In the genomic region with DNA sequence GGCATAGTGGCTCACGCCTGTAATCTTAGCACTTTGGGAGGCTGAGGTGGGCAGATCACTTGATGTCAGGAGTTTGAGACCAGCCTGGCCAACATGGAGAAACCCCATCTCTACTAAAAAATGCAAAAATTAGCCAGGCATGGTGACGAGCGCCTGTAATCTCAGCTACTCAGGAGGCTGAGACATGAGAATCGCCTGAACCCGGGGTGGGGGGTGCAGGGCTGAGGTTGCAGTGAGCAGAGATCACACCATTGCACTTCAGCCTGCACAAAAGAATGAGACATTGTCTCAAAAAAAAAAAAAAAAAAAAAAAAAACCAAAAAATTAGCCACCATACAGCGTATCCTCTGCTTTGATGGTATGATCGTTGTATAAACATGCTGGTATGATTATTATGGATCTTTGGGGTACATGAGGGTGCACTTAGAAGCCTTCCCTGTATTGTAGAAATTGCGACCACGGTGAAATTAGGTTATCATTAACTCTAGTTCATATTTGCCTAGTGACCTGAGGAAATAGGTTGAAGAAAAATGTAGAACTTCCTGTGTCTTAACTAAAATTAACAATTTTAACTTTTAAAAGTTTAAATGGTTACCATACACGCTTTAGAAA, we compare ENCODE assay signal across 5 cellular contexts. TPM values are rescaled to one million over a fixed set of nuclear protein-coding genes. Genes with fewer than 3 reads are reported as not detected.
A peak's percentile ranks its signal among the peaks of the same experiment; 100 is the strongest.
DNase-seq lines count a peak whose midpoint lies in the region; ATAC-seq, FAIRE-seq and TF ChIP-seq lines count a peak whose summit lies in the region.
"Not testable (repeated sequence)": the region's sequence is repeated elsewhere in the genome, so short reads cannot be mapped to it uniquely, and the experiment has no call there.

No MANE protein-coding gene starts in this region.

- H3K79me1 ChIP-seq in trophoblast cell (ENCODE audit: low read length): not testable (repeated sequence)

- H3K79me2 ChIP-seq in GM12878 (ENCODE audit: control insufficient read depth, insufficient read depth, low read length) (peaks cover 77% of the 10 kb centered on the region), trophoblast cell (ENCODE audit: control insufficient read depth, insufficient read depth, low read length, poor library complexity) (peaks cover 32% of the 10 kb centered on the region)

- TF ChIP-seq POLR2A in GM12878 (IDR thresholded peaks at IDR 0.05; ENCODE audit: low read depth, low read length): not testable (repeated sequence)

- not testable (repeated sequence) for H3K4me1 ChIP-seq in GM12878 (ENCODE audit: control insufficient read depth, insufficient read depth, low read length); lower lobe of right lung; trophoblast cell (ENCODE audit: control insufficient read depth in 1 of 2, insufficient read depth in 2 of 2, low read length in 2 of 2)

- not testable (repeated sequence) for H3K18ac ChIP-seq in trophoblast cell (ENCODE audit: low read length)

- not testable (repeated sequence) for H3K9ac ChIP-seq in GM12878 (ENCODE audit: control insufficient read depth, insufficient read depth, low read length); trophoblast cell (ENCODE audit: low read length)

- TF ChIP-seq RAD21 in GM12878 (IDR thresholded peaks at IDR 0.05; ENCODE audit: insufficient read depth, low read depth, low read length): not testable (repeated sequence)

- not testable (repeated sequence) for H4K12ac ChIP-seq in trophoblast cell (ENCODE audit: low read depth, low read length)

- H3K36me3 Mint-ChIP-seq in endothelial cell (ENCODE audit: low read depth, unreplicated experiment): not testable (repeated sequence)
- H3K36me3 Mint-ChIP-seq in stimulated activated effector memory CD8-positive, alpha-beta T cell treated with anti-CD3 and anti-CD28 coated beads, Interleukin-12 subunit alpha, Interleukin-12 subunit beta, amount 100 ng/mL, for 72 hours: peaks cover 22% of the 10 kb centered on the region

- not testable (repeated sequence) for H2AFZ ChIP-seq in GM12878 (ENCODE audit: control insufficient read depth, low read depth, low read length); trophoblast cell (ENCODE audit: insufficient read depth, low read length, poor library complexity)

- SMC1A ChIA-PET in GM12878 (lab: Charles Lee; ENCODE audit: uncharacterized antibody, unreplicated experiment): interaction anchor here (1.4 kb wide), 1 partner anchor 72 kb away, joined by 3 read pairs; no protein-coding TSS in a partner anchor

- H3K4ac ChIP-seq in trophoblast cell (ENCODE audit: low read depth, low read length): peak overlapping the region; percentile 47

- FAIRE-seq in GM12878 (lab: Jason Lieb, UNC): not testable (repeated sequence)

- H2AK5ac ChIP-seq in trophoblast cell (ENCODE audit: low read length): not testable (repeated sequence)

- H3K27me3 ChIP-seq in GM12878 (replicated peaks in 1 of 2; ENCODE audit: control insufficient read depth in 2 of 2, insufficient read depth in 2 of 2, low read length in 1 of 2); lower lobe of right lung (ENCODE audit: low read depth); trophoblast cell (ENCODE audit: insufficient read depth, low read length): not testable (repeated sequence)

- not testable (repeated sequence) for H2BK12ac ChIP-seq in trophoblast cell (ENCODE audit: low read length)

- H2BK5ac ChIP-seq in trophoblast cell (ENCODE audit: low read depth, low read length, poor library complexity): not testable (repeated sequence)

- not testable (repeated sequence) for H3K9me3 Mint-ChIP-seq in endothelial cell (ENCODE audit: unreplicated experiment); stimulated activated effector memory CD8-positive, alpha-beta T cell treated with anti-CD3 and anti-CD28 coated beads, Interleukin-12 subunit alpha, Interleukin-12 subunit beta, amount 100 ng/mL, for 72 hours

- H3K4me1 Mint-ChIP-seq in endothelial cell (ENCODE audit: unreplicated experiment): not testable (repeated sequence)
- peaks cover 27% of the 10 kb centered on the region for H3K4me1 Mint-ChIP-seq in stimulated activated effector memory CD8-positive, alpha-beta T cell treated with anti-CD3 and anti-CD28 coated beads, Interleukin-12 subunit alpha, Interleukin-12 subunit beta, amount 100 ng/mL, for 72 hours

- H3K9me3 ChIP-seq in GM12878 (replicated peaks; ENCODE audit: control insufficient read depth, insufficient read depth, low read length); lower lobe of right lung; trophoblast cell (ENCODE audit: insufficient read depth, low read depth, low read length): not testable (repeated sequence)

- H3K27me3 Mint-ChIP-seq in endothelial cell (ENCODE audit: unreplicated experiment): not testable (repeated sequence)

- not testable (repeated sequence) for BruUV-seq in GM12878 (replicated peaks; lab: Mats Ljungman, UMichigan)

- CTCF ChIA-PET in GM12878 (lab: Yijun Ruan, JAX): not testable (repeated sequence)

- not testable (repeated sequence) for H4K20me1 ChIP-seq in GM12878 (ENCODE audit: control insufficient read depth, insufficient read depth)

- H3K27ac ChIP-seq in GM12878 (ENCODE audit: control insufficient read depth, insufficient read depth); lower lobe of right lung; trophoblast cell (ENCODE audit: low read depth, low read length): not testable (repeated sequence)

- H3K4me2 ChIP-seq in GM12878 (ENCODE audit: control insufficient read depth, insufficient read depth); trophoblast cell (ENCODE audit: low read length): not testable (repeated sequence)

- not testable (repeated sequence) for H3K23ac ChIP-seq in trophoblast cell (ENCODE audit: low read length)

- not testable (repeated sequence) for ATAC-seq in GM12878; lower lobe of right lung; stimulated activated effector memory CD8-positive, alpha-beta T cell treated with anti-CD3 and anti-CD28 coated beads, Interleukin-12 subunit alpha, Interleukin-12 subunit beta, amount 100 ng/mL, for 72 hours

- H4K8ac ChIP-seq in trophoblast cell (ENCODE audit: low read depth, low read length): not testable (repeated sequence)

- TF ChIP-seq EP300 in GM12878 (IDR thresholded peaks at IDR 0.05; ENCODE audit: borderline replicate concordance in 1 of 2, control insufficient read depth in 1 of 2, low read depth in 2 of 2, low read length in 2 of 2): not testable (repeated sequence)

- H2BK120ac ChIP-seq in trophoblast cell (ENCODE audit: insufficient read depth, low read length, poor library complexity): not testable (repeated sequence)

- H3K27ac Mint-ChIP-seq in endothelial cell (ENCODE audit: unreplicated experiment): not testable (repeated sequence)
- peak overlapping the region; percentile 43 for H3K27ac Mint-ChIP-seq in stimulated activated effector memory CD8-positive, alpha-beta T cell treated with anti-CD3 and anti-CD28 coated beads, Interleukin-12 subunit alpha, Interleukin-12 subunit beta, amount 100 ng/mL, for 72 hours

- H4K91ac ChIP-seq in trophoblast cell (ENCODE audit: low read depth, low read length): not testable (repeated sequence)

- H3K14ac ChIP-seq in trophoblast cell (ENCODE audit: low read length): not testable (repeated sequence)

- POLR2A ChIA-PET in GM12878 (lab: Charles Lee): not testable (repeated sequence)

- H3K4me3 ChIP-seq in GM12878; lower lobe of right lung; trophoblast cell (ENCODE audit: low read depth, low read length): not testable (repeated sequence)

- 91% methylated on average over 10 of the region's 10 CpGs for WGBS in GM12878 (ENCODE audit: insufficient coverage, insufficient replicate concordance, low lambda C conversion rate, missing lambda C conversion rate)
- WGBS in trophoblast cell (ENCODE audit: extremely low coverage, insufficient coverage, insufficient read length): no CpG with 5 or more reads among the region's 10 CpGs

- H3K4me3 Mint-ChIP-seq in endothelial cell (ENCODE audit: unreplicated experiment): peak overlapping the region; percentile 13
- not testable (repeated sequence) for H3K4me3 Mint-ChIP-seq in stimulated activated effector memory CD8-positive, alpha-beta T cell treated with anti-CD3 and anti-CD28 coated beads, Interleukin-12 subunit alpha, Interleukin-12 subunit beta, amount 100 ng/mL, for 72 hours

- in situ Hi-C loops in GM12878 (cut with MboI): not testable (repeated sequence)

- intact Hi-C loops in GM12878 (cut with micrococcal nuclease; ENCODE audit: unreplicated experiment); lower lobe of right lung (cut with DNase I): not testable (repeated sequence)

- RAD21 ChIA-PET in GM12878 (lab: Charles Lee; ENCODE audit: unreplicated experiment): not testable (repeated sequence)

- H3K36me3 ChIP-seq in GM12878 (ENCODE audit: control insufficient read depth in 2 of 2, insufficient read depth in 2 of 2, low read length in 1 of 2); lower lobe of right lung; trophoblast cell (ENCODE audit: control insufficient read depth in 1 of 2, insufficient read depth in 2 of 2, low read length in 2 of 2): not testable (repeated sequence)

- not testable (repeated sequence) for DNase-seq in GM12878 (ENCODE audit: low read depth, low spot score); endothelial cell (ENCODE audit: low spot score); trophoblast cell; stimulated activated effector memory CD8-positive, alpha-beta T cell treated with anti-CD3 and anti-CD28 coated beads, Interleukin-12 subunit alpha, Interleukin-12 subunit beta, amount 100 ng/mL, for 72 hours (ENCODE audit: low spot score in 2 of 2)
- peak; percentile 13 for DNase-seq in lower lobe of right lung

- not testable (repeated sequence) for TF ChIP-seq CTCF in GM12878 (IDR thresholded peaks at IDR 0.05 in 2 of 3, conservative IDR thresholded peaks at IDR 0.05 in 1 of 3; ENCODE audit: control insufficient read depth in 2 of 3, extremely low read depth in 1 of 3, insufficient read depth in 1 of 3, low read depth in 3 of 3, low read length in 3 of 3); endothelial cell (IDR thresholded peaks at IDR 0.05; ENCODE audit: unreplicated experiment); lower lobe of right lung (IDR thresholded peaks at IDR 0.05)

RNA-seq across cellular contexts. Expression of gene FAM193A, which starts 7.2 kb away (rescaled TPM):
- total RNA-seq in GM12878 (2013; cell fraction: nucleolus; rRNA removed): 80.1 and 89.1 TPM in 2 replicates
- total RNA-seq in GM12878 (2014; rRNA removed) (9.3 and 9.8 TPM in 2 replicates), GM12878 (2014; rRNA removed; fragmentation: Illumina TruSeq; extraction: Trizol) (8.6 and 8.9 TPM in 2 replicates), GM12878 (2021) (22.2 and 23.3 TPM in 2 replicates), endothelial cell (ENCODE audit: unreplicated experiment) (33.7 TPM), lower lobe of right lung (26.1 TPM)
- 8.2 TPM for polyA plus RNA-seq in GM12878 (2011; ENCODE audit: low read depth)
- polyA plus RNA-seq in GM12878 (2011; rRNA removed) (3.7 and 5.1 TPM in 2 replicates), GM12878 (2014; fragmentation: Illumina TruSeq; extraction: Trizol) (8.5 and 12.4 TPM in 2 replicates), GM12878 (2014; fragmentation: Nextera tagmentation; extraction: Ambion mirVana) (under 1 TPM; 0.52 to 0.91 TPM), GM12878 (2014; rRNA removed) (8.6 and 10.3 TPM in 2 replicates), GM12878 (2016; fragmentation: Nextera tagmentation; extraction: Ambion mirVana) (1 to 10 TPM; 5.3 to 6.1 TPM)
- polyA plus RNA-seq in GM12878 (2011; cell fraction: cytosol; rRNA removed): 7.5 and 9.4 TPM in 2 replicates
- 15.9 and 22.4 TPM in 2 replicates for polyA plus RNA-seq in GM12878 (2011; cell fraction: nucleus; rRNA removed)
- 13.2 and 14.7 TPM in 2 replicates for polyA plus RNA-seq in GM12878 (2012)
- polyA minus RNA-seq in GM12878 (2011; rRNA and poly(A)+ RNA removed): 15.6 and 20.9 TPM in 2 replicates
- 11.9 and 12.1 TPM in 2 replicates for polyA minus RNA-seq in GM12878 (2011; cell fraction: cytosol; rRNA and poly(A)+ RNA removed)
- polyA minus RNA-seq in GM12878 (2011; cell fraction: nucleus; rRNA and poly(A)+ RNA removed): 16.8 and 30.8 TPM in 2 replicates
- 12.4 and 13.0 TPM in 2 replicates for polyA plus RNA-seq in trophoblast cell (2013)
